Comparison of ENCODE assay signal across 15 cellular contexts in genomic region chr3:188157971-188158370, GRCh38. TPM values are rescaled to one million over a fixed set of nuclear protein-coding genes. Genes with fewer than 3 reads are reported as not detected.
DNase-seq lines count a peak whose midpoint lies in the region; ATAC-seq, FAIRE-seq and TF ChIP-seq lines count a peak whose summit lies in the region.
"Had no signal": no experiment of that assay in that cellular context is flagged by ENCODE, and none has a peak within 500 bp of the region (broad histone marks: within the 10 kb centered on the region; RNA-seq: fewer than 3 reads in every experiment).

No MANE protein-coding gene starts in this region.

- no peak overlapping the region for H2BK120ac ChIP-seq in mesendoderm (ENCODE audit: low read depth, low read length)

- no peak overlapping the region for H3K4ac ChIP-seq in mesendoderm (ENCODE audit: low read depth, low read length)

- dilution Hi-C loops in mammary epithelial cell (cut with HindIII; ENCODE audit: low sequenced_read_pairs) = loop anchor here (25.0 kb wide), 1 partner anchor 421 kb away; the partner anchor contains the start of gene BCL6

- no peak overlapping the region for H3K27ac Mint-ChIP-seq in astrocyte (ENCODE audit: unreplicated experiment)
- H3K27ac Mint-ChIP-seq in activated naive CD4-positive, alpha-beta T cell treated with anti-CD3 and anti-CD28 coated beads, Interleukin-2, amount 10 ng/mL, durations not matched to agents 7 days and 5 days = no peak overlapping the region

- H3K27ac ChIP-seq in breast epithelium = peak overlapping the region; percentile 68 to 70
- H3K27ac ChIP-seq in mammary epithelial cell (ENCODE audit: insufficient read depth, low read depth, low read length) = no peak overlapping the region
- H3K27ac ChIP-seq in astrocyte (ENCODE audit: low read depth, low read length) = no peak overlapping the region
- H3K27ac ChIP-seq in mesendoderm (ENCODE audit: low read depth, low read length) = no peak overlapping the region
- peak overlapping the region; percentile 96 to 98 (median 97) for H3K27ac ChIP-seq in transverse colon
- H3K27ac ChIP-seq: vagina had no signal

- H3K56ac ChIP-seq in mesendoderm (ENCODE audit: low read length) = peak overlapping the region; percentile 10

- H3K4me1 ChIP-seq in breast epithelium (peaks cover 3 to 14% of the 10 kb centered on the region in 2 donors), mammary epithelial cell (ENCODE audit: insufficient read depth, low read length) (peaks cover 24% of the 10 kb centered on the region), astrocyte (ENCODE audit: insufficient read depth, low read length) (peaks cover 24% of the 10 kb centered on the region), mesendoderm (ENCODE audit: control insufficient read depth, low read depth, low read length) (peaks cover 6% of the 10 kb centered on the region), transverse colon (peaks cover 57 to 86% (median 80%) of the 10 kb centered on the region in 4 donors)

- no peak overlapping the region for H4K5ac ChIP-seq in mesendoderm (ENCODE audit: low read length)

- H3K4me2 ChIP-seq in mammary epithelial cell (ENCODE audit: insufficient read depth, low read depth, low read length) (no peak overlapping the region), astrocyte (ENCODE audit: low read length) (peak overlapping the region; percentile 26), mesendoderm (ENCODE audit: low read length) (no peak overlapping the region)

- H3K36me3 Mint-ChIP-seq in astrocyte (ENCODE audit: low read depth, unreplicated experiment) = peaks cover 8% of the 10 kb centered on the region
- H3K36me3 Mint-ChIP-seq in activated naive CD4-positive, alpha-beta T cell treated with anti-CD3 and anti-CD28 coated beads, Interleukin-2, amount 10 ng/mL, durations not matched to agents 7 days and 5 days = peaks cover 50% of the 10 kb centered on the region

- no peak for FAIRE-seq in astrocyte (lab: Jason Lieb, UNC)
- FAIRE-seq: colon, GM19239 had no signal

- peaks cover 92% of the 10 kb centered on the region for H3K79me2 ChIP-seq in mammary epithelial cell (ENCODE audit: insufficient read depth, low read length)
- H3K79me2 ChIP-seq in astrocyte (ENCODE audit: insufficient read depth, low read length) = peaks cover 95% of the 10 kb centered on the region
- H3K79me2 ChIP-seq in mesendoderm (ENCODE audit: control insufficient read depth, insufficient read depth, low read length) = peaks cover 54% of the 10 kb centered on the region

- H3K9me3 ChIP-seq in breast epithelium (no peaks in the 10 kb centered on the region), mammary epithelial cell (replicated peaks; ENCODE audit: insufficient read depth, low read length) (no peaks in the 10 kb centered on the region), astrocyte (ENCODE audit: insufficient read depth, low read depth, low read length) (no peaks in the 10 kb centered on the region), transverse colon (no peaks in the 10 kb centered on the region)
- H3K9me3 ChIP-seq: spleen, vagina had no signal

- H3K36me3 ChIP-seq in breast epithelium = no peaks in the 10 kb centered on the region
- H3K36me3 ChIP-seq in mammary epithelial cell (ENCODE audit: insufficient read depth, low read length) = no peaks in the 10 kb centered on the region
- no peaks in the 10 kb centered on the region for H3K36me3 ChIP-seq in astrocyte (ENCODE audit: insufficient read depth, low read length)
- no peaks in the 10 kb centered on the region for H3K36me3 ChIP-seq in mesendoderm (ENCODE audit: control insufficient read depth, insufficient read depth, low read length)
- no peaks in the 10 kb centered on the region for H3K36me3 ChIP-seq in transverse colon
- H3K36me3 ChIP-seq: vagina had no signal

- TF ChIP-seq POLR2A in breast epithelium (IDR thresholded peaks at IDR 0.05) = no peak
- TF ChIP-seq POLR2A in transverse colon (IDR thresholded peaks at IDR 0.05) = no peak

- H3K4me1 Mint-ChIP-seq in astrocyte (ENCODE audit: low read depth, unreplicated experiment) = peaks cover 28% of the 10 kb centered on the region
- H3K4me1 Mint-ChIP-seq in activated naive CD4-positive, alpha-beta T cell treated with anti-CD3 and anti-CD28 coated beads, Interleukin-2, amount 10 ng/mL, durations not matched to agents 7 days and 5 days = peaks cover 75% of the 10 kb centered on the region

- H3K9ac ChIP-seq in mammary epithelial cell (ENCODE audit: insufficient read depth, low read length) (no peak overlapping the region), astrocyte (ENCODE audit: low read length) (no peak overlapping the region), mesendoderm (ENCODE audit: low read length) (no peak overlapping the region)

- TF ChIP-seq CTCF in breast epithelium (IDR thresholded peaks at IDR 0.05) (no peak), mammary epithelial cell (conservative IDR thresholded peaks at IDR 0.05 in 1 of 2, IDR thresholded peaks at IDR 0.05 in 1 of 2; ENCODE audit: extremely low read depth in 1 of 2, insufficient read depth in 1 of 2, low read depth in 1 of 2, low read length in 2 of 2) (no peak), astrocyte (IDR thresholded peaks at IDR 0.05; ENCODE audit: insufficient read depth, low read depth, low read length) (no peak), transverse colon (IDR thresholded peaks at IDR 0.05) (no peak)

- DNase-seq in breast epithelium (ENCODE audit: low spot score in 2 of 2) (no peak), mammary epithelial cell (no peak), astrocyte (ENCODE audit: low read depth) (no peak), mesendoderm (no peak), transverse colon (peak; percentile 70), C1 segment of cervical spinal cord (lab: John Stamatoyannopoulos, UW) (no peak)
- DNase-seq in activated naive CD4-positive, alpha-beta T cell treated with anti-CD3 and anti-CD28 coated beads, Interleukin-2, amount 10 ng/mL, durations not matched to agents 7 days and 5 days = no peak
- DNase-seq: NCI-H1105 treated with DMSO at 0.1 percent for 48 hours, NCI-H446, spleen had no signal

- H3K27me3 Mint-ChIP-seq in astrocyte (ENCODE audit: low read depth, unreplicated experiment) = no peaks in the 10 kb centered on the region
- H3K27me3 Mint-ChIP-seq in activated naive CD4-positive, alpha-beta T cell treated with anti-CD3 and anti-CD28 coated beads, Interleukin-2, amount 10 ng/mL, durations not matched to agents 7 days and 5 days = no peaks in the 10 kb centered on the region

- peaks cover 33% of the 10 kb centered on the region for H3K79me1 ChIP-seq in mesendoderm (ENCODE audit: low read length)

- no peak overlapping the region for H2BK15ac ChIP-seq in mesendoderm (replicated peaks; ENCODE audit: low read depth)

- CTCF ChIA-PET in mammary epithelial cell (lab: Charles Lee; ENCODE audit: low non-redundant PET) = no interaction called here
- CTCF ChIA-PET in activated naive CD4-positive, alpha-beta T cell treated with anti-CD3 and anti-CD28 coated beads, Interleukin-2, amount 10 ng/mL, durations not matched to agents 7 days and 5 days (lab: Charles Lee) = interaction anchor here (0.8 to 1.3 kb wide), 3 partner anchors 183 to 1655 kb away, joined by 3 to 5 read pairs (median 3); no protein-coding TSS in a partner anchor

- no TSS peak for BruUV-seq in mammary epithelial cell (replicated peaks; lab: Mats Ljungman, UMichigan)

- in situ Hi-C loops in mammary epithelial cell (cut with MboI; ENCODE audit: low sequenced_read_pairs in 2 of 2) = loop anchor here in 1 of 2 donors (25.0 kb wide), 1 partner anchor 804 kb away; no protein-coding TSS in a partner anchor
- in situ Hi-C loops in transverse colon (cut with MboI; ENCODE audit: low pct_ligation_motif_present in 1 of 4, low pct_unique_long_range_greater_than_20kb in 1 of 4, low sequenced_read_pairs in 3 of 4) = loop anchor here in 2 of 4 donors (10.0 to 25.0 kb wide), 2 partner anchors 413 to 421 kb away; partner anchors contain the start of gene BCL6 (in 2 of the 2)

- no peak for ATAC-seq in GM19455 (IDR thresholded peaks at IDR 0.05; ENCODE audit: unreplicated experiment)
- ATAC-seq: activated naive CD4-positive, alpha-beta T cell treated with anti-CD3 and anti-CD28 coated beads, Interleukin-2, amount 50 U/mL, for 72 hours had no signal

- TF ChIP-seq EP300 in transverse colon (IDR thresholded peaks at IDR 0.05; ENCODE audit: low read depth) = no peak

- peak overlapping the region; percentile 20 for H3K4me3 Mint-ChIP-seq in astrocyte (ENCODE audit: unreplicated experiment)
- no peak overlapping the region for H3K4me3 Mint-ChIP-seq in activated naive CD4-positive, alpha-beta T cell treated with anti-CD3 and anti-CD28 coated beads, Interleukin-2, amount 10 ng/mL, durations not matched to agents 7 days and 5 days

- H2AK5ac ChIP-seq in mesendoderm (ENCODE audit: low read length) = no peak overlapping the region

- H4K20me1 ChIP-seq in mammary epithelial cell (ENCODE audit: insufficient read depth, low read length) (no peaks in the 10 kb centered on the region), astrocyte (ENCODE audit: insufficient read depth, low read length) (peaks cover 67% of the 10 kb centered on the region)

- 13% methylated on average over 3 of the region's 5 CpGs for WGBS in mammary epithelial cell (ENCODE audit: low coverage, missing lambda C conversion rate)
- WGBS in mesendoderm (ENCODE audit: extremely low coverage, insufficient coverage, low lambda C conversion rate) = no CpG with 5 or more reads among the region's 5 CpGs
- WGBS in transverse colon (ENCODE audit: low coverage in 1 of 2), 2 donors = 0 to 26% methylated on average over 1 to 5 of the region's 5 CpGs

- H3K23ac ChIP-seq in mesendoderm (ENCODE audit: low read length) = no peak overlapping the region

- no peaks in the 10 kb centered on the region for H3K27me3 ChIP-seq in breast epithelium
- H3K27me3 ChIP-seq in mammary epithelial cell (ENCODE audit: insufficient read depth, low read length) = no peaks in the 10 kb centered on the region
- H3K27me3 ChIP-seq in astrocyte (ENCODE audit: insufficient read depth, low read length) = no peaks in the 10 kb centered on the region
- H3K27me3 ChIP-seq in mesendoderm (ENCODE audit: insufficient read depth, low read length, poor library complexity) = no peaks in the 10 kb centered on the region
- H3K27me3 ChIP-seq in transverse colon = no peaks in the 10 kb centered on the region
- H3K27me3 ChIP-seq: spleen, vagina had no signal

- no peak overlapping the region for H4K8ac ChIP-seq in mesendoderm (ENCODE audit: low read depth, low read length)

- H2BK5ac ChIP-seq in mesendoderm (ENCODE audit: low read length) = no peak overlapping the region

- H3K9me3 Mint-ChIP-seq in astrocyte (ENCODE audit: unreplicated experiment) = no peaks in the 10 kb centered on the region
- no peaks in the 10 kb centered on the region for H3K9me3 Mint-ChIP-seq in activated naive CD4-positive, alpha-beta T cell treated with anti-CD3 and anti-CD28 coated beads, Interleukin-2, amount 10 ng/mL, durations not matched to agents 7 days and 5 days

- H3K18ac ChIP-seq in mesendoderm (ENCODE audit: low read length) = no peak overlapping the region

- intact Hi-C loops in breast epithelium (cut with DNase I; ENCODE audit: low total_unique reads) (loop anchor here (10.0 kb wide), 2 partner anchors 117 to 413 kb away; partner anchors contain the start of gene BCL6), mammary epithelial cell (cut with micrococcal nuclease) (loop anchor here (10.0 kb wide), 3 partner anchors 117 to 677 kb away; no protein-coding TSS in a partner anchor), transverse colon (cut with DNase I; ENCODE audit: low total_unique reads) (loop anchor here (5.0 to 10.0 kb wide), 3 partner anchors 64 to 797 kb away; no protein-coding TSS in a partner anchor)

- H2AFZ ChIP-seq in mammary epithelial cell (ENCODE audit: low read depth, low read length) = no peak overlapping the region
- no peak overlapping the region for H2AFZ ChIP-seq in astrocyte (ENCODE audit: low read depth, low read length)

- H3K4me3 ChIP-seq in breast epithelium (peak overlapping the region in 1 of 3 donors; percentile 15), mammary epithelial cell (replicated peaks in 1 of 3; ENCODE audit: insufficient read depth in 1 of 3, low read depth in 2 of 3, low read length in 3 of 3) (no peak overlapping the region), astrocyte (ENCODE audit: insufficient read depth, low read depth, low read length) (no peak overlapping the region), mesendoderm (ENCODE audit: low read length) (no peak overlapping the region), transverse colon (no peak overlapping the region)
- H3K4me3 ChIP-seq: spleen, vagina had no signal

RNA-seq across cellular contexts. Expression of gene LPP, which starts 4.0 kb away (rescaled TPM):
- total RNA-seq in breast epithelium = 100 to 1,000 TPM; 135 to 183 (median 147) TPM
- 100 to 1,000 TPM in 1 of 2 donors, 10 to 100 TPM in 1; 66.8 to 109 TPM for total RNA-seq in mammary epithelial cell
- polyA plus RNA-seq in mammary epithelial cell = 19.1 TPM
- 149 TPM for polyA minus RNA-seq in mammary epithelial cell
- 193 and 222 TPM in 2 replicates for total RNA-seq in astrocyte
- 30.8 TPM for polyA plus RNA-seq in mesendoderm (2013, experiment 1 of 2)
- 28.3 TPM for polyA plus RNA-seq in mesendoderm (2013, experiment 2 of 2)
- total RNA-seq in transverse colon = 100 to 1,000 TPM; 207 to 592 (median 406) TPM

Comparison
In these comparisons a context has a peak if more than half of its experiments do, and no peak if none do; other contexts are left out.
1. H3K27ac ChIP-seq: peak in breast epithelium (2 of 2) and transverse colon (4 of 4); none in mammary epithelial cell (single experiment), astrocyte (single experiment) and mesendoderm (single experiment).